24 cellular contexts compared by ENCODE assay signal in genomic region chr1:186802388-186802787, GRCh38. TPM values are rescaled to one million over a fixed set of nuclear protein-coding genes. Genes with fewer than 3 reads are reported as not detected.
"Had no signal": no experiment of that assay in that cellular context is flagged by ENCODE, and none has a peak within 500 bp of the region (broad histone marks: within the 10 kb centered on the region; RNA-seq: fewer than 3 reads in every experiment).

No MANE protein-coding gene starts in this region.

- DNase-seq: activated CD4-positive, alpha-beta T cell treated with anti-CD3 and anti-CD28 coated beads for 48 hours; activated CD4-positive, alpha-beta T cell treated with anti-CD3 and anti-CD28 coated beads, Interleukin-2, amount 50 U/mL, for 48 hours; activated CD8-positive, alpha-beta memory T cell treated with anti-CD3 and anti-CD28 coated beads for 24 hours; activated effector memory CD4-positive, alpha-beta T cell treated with Interleukin-2 at 50 U/mL for 16 hours; activated naive CD4-positive, alpha-beta T cell treated with Interleukin-2 at 50 U/mL for 16 hours; cortex of kidney; endodermal cell; esophagus squamous epithelium; foreskin melanocyte; glutamatergic neuron; left lung; lower lobe of right lung; mesendoderm; sigmoid colon; small intestine; stimulated activated CD4-positive, alpha-beta T cell treated with anti-CD3 and anti-CD28 coated beads, Interleukin-4, amount 100 ng/mL, for 24 hours; trophoblast cell had no signal

- H3K27ac ChIP-seq: ascending aorta, epithelial cell of prostate, esophagus squamous epithelium, left lung, lower lobe of right lung, sigmoid colon, thoracic aorta, VCaP had no signal

- H3K4me1 ChIP-seq: ascending aorta, esophagus squamous epithelium, left lung, lower lobe of right lung, sigmoid colon had no signal

- H3K9me3 ChIP-seq: ascending aorta, esophagus squamous epithelium, left lung, lower lobe of right lung, sigmoid colon, thoracic aorta had no signal

- H3K36me3 ChIP-seq: ascending aorta, esophagus squamous epithelium, left lung, lower lobe of right lung, sigmoid colon, thoracic aorta had no signal

- H3K4me3 ChIP-seq: ascending aorta, esophagus squamous epithelium, left lung, lower lobe of right lung, sigmoid colon, thoracic aorta had no signal

- FAIRE-seq: islet of Langerhans, small intestine, urothelium cell line had no signal

- H3K27me3 ChIP-seq: ascending aorta, esophagus squamous epithelium, left lung, sigmoid colon had no signal

RNA-seq across cellular contexts. Expression of gene PLA2G4A, which starts 26.4 kb away (rescaled TPM):
- total RNA-seq: T-helper 1 cell treated with Interleukin-12 subunit alpha and Interleukin-12 subunit beta and Interleukin-4 antibody, amounts not matched to agents 30 ng/mL and 1 ng/mL, for 36 hours had no signal
